In genomic region chr9:98256632-98257218, GRCh38 we compare ENCODE assay signal across 8 cellular contexts. TPM values are rescaled to one million over a fixed set of nuclear protein-coding genes. Genes with fewer than 3 reads are reported as not detected.
DNase-seq lines count a peak whose midpoint lies in the region; ATAC-seq and TF ChIP-seq lines count a peak whose summit lies in the region.

No MANE protein-coding gene starts in this region.

- H3K27ac ChIP-seq in foreskin keratinocyte (peak overlapping the region; percentile 26), sigmoid colon (peak overlapping the region; percentile 91 to 98 (median 95))

- TF ChIP-seq CTCF in foreskin keratinocyte (conservative IDR thresholded peaks at IDR 0.05) (no peak), sigmoid colon (IDR thresholded peaks at IDR 0.05) (no peak)

- no peak for TF ChIP-seq POLR2A in sigmoid colon (IDR thresholded peaks at IDR 0.05)

- TF ChIP-seq EP300 in sigmoid colon (IDR thresholded peaks at IDR 0.05), result no peak

- peak overlapping the region; percentile 52 to 95 (median 89) for H3K4me3 ChIP-seq in sigmoid colon

- H3K9me3 ChIP-seq in ES-I3 (ENCODE audit: control insufficient read depth, insufficient read depth, low read length), result no peaks in the 10 kb centered on the region
- H3K9me3 ChIP-seq in sigmoid colon, result no peaks in the 10 kb centered on the region

- ATAC-seq in foreskin keratinocyte (no peak), GM18873 (IDR thresholded peaks at IDR 0.05; ENCODE audit: low FRiP score, unreplicated experiment) (no peak)

- intact Hi-C loops in sigmoid colon (cut with DNase I), result loop anchor here (2.0 to 5.0 kb wide), 2 partner anchors 274 to 540 kb away; partner anchors contain the start of genes ANKS6 and ANP32B

- H3K4me1 ChIP-seq in ES-I3 (ENCODE audit: insufficient read depth, low read length), result peaks cover 3% of the 10 kb centered on the region; the same call in 1 of the 2 replicates
- peaks cover 5% of the 10 kb centered on the region for H3K4me1 ChIP-seq in foreskin keratinocyte
- peaks cover 0 to 23% (median 18%) of the 10 kb centered on the region in 4 donors for H3K4me1 ChIP-seq in sigmoid colon

- H3K27me3 ChIP-seq in foreskin keratinocyte (no peaks in the 10 kb centered on the region), sigmoid colon (no peaks in the 10 kb centered on the region)

- H3K9ac ChIP-seq in ES-I3 (ENCODE audit: low read depth, low read length), result peak overlapping the region; percentile 86

- 6 to 10% methylated on average over 14 of the region's 14 CpGs for WGBS in sigmoid colon, 2 donors

- DNase-seq in NCI-H2171 treated with DMSO at 0.1 percent for 48 hours (lab: John Stamatoyannopoulos, UW) (peak; percentile 72), foreskin keratinocyte (peak in 1 of 2 donors; percentile 2), sigmoid colon (no peak), D341Med (ENCODE audit: low spot score) (no peak), NCI-H187 (lab: John Stamatoyannopoulos, UW) (no peak)
- peak; percentile 33 to 42 for DNase-seq in activated T-cell treated with anti-CD3 and anti-CD28 coated beads, Interleukin-2, amount 50 U/mL, for 48 hours

- no peaks in the 10 kb centered on the region for H3K36me3 ChIP-seq in ES-I3 (ENCODE audit: insufficient read depth, low read length)
- no peaks in the 10 kb centered on the region for H3K36me3 ChIP-seq in sigmoid colon

RNA-seq across cellular contexts. Expression of gene TBC1D2, which starts 1.3 kb away (rescaled TPM):
- total RNA-seq in foreskin keratinocyte (76.8 and 85.0 TPM in 2 replicates), sigmoid colon (10 to 100 TPM in 1 of 4 donors, 1 to 10 TPM in 3; 4.8 to 13.8 (median 5.3) TPM)
- polyA plus RNA-seq in foreskin keratinocyte (69.1 and 80.7 TPM in 2 replicates), sigmoid colon (10 to 100 TPM; 13.3 to 23.8 (median 15.0) TPM)

Comparison
In these comparisons a context has a peak if more than half of its experiments do, and no peak if none do; other contexts are left out.
1. DNase-seq: peak in NCI-H2171 treated with DMSO at 0.1 percent for 48 hours (single experiment) and activated T-cell treated with anti-CD3 and anti-CD28 coated beads, Interleukin-2, amount 50 U/mL, for 48 hours (2 of 2); none in sigmoid colon (single experiment), D341Med (single experiment) and NCI-H187 (0 of 2).